ENCODE assay signal across 7 cellular contexts in the genomic region with DNA sequence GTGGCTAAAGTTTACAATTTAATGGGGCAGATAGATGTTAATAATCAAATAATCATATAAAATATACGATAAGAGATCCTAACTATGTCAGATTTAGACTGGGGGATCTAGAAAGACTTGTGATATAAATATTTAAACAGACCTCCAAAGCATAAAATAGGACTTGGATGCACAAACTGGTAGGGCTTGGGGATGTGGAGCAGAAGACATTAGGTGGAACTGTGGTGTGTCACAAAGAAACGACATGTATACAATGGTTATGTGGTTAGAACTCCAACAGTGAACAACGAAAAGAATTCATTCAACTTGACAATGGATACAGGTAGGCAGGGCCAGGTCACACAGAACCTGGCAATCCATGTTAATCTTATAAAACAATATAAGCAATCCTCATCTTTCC.
A peak's percentile ranks its signal among the peaks of the same experiment; 100 is the strongest.
DNase-seq lines count a peak whose midpoint lies in the region; ATAC-seq, FAIRE-seq and TF ChIP-seq lines count a peak whose summit lies in the region.
"Not testable (repeated sequence)": the region's sequence is repeated elsewhere in the genome, so short reads cannot be mapped to it uniquely, and the experiment has no call there.

No MANE protein-coding gene starts in this region.

- TF ChIP-seq CTCF in CD4-positive, alpha-beta T cell (IDR thresholded peaks at IDR 0.05); PC-9 (conservative IDR thresholded peaks at IDR 0.05); neutrophil (IDR thresholded peaks at IDR 0.05): not testable (repeated sequence)

- CTCF ChIA-PET in CD4-positive, alpha-beta T cell (lab: Charles Lee), result interaction anchor here (1.1 to 3.3 kb wide), 4 partner anchors 10 to 90 kb away, joined by 3 to 15 read pairs (median 3); a partner anchor contains a TSS
- CTCF ChIA-PET in PC-9 (lab: Charles Lee), result not testable (repeated sequence)

- H3K4me3 Mint-ChIP-seq in CD4-positive, alpha-beta T cell, result peak overlapping the region; percentile 14
- H3K4me3 Mint-ChIP-seq in activated T-helper 17 cell treated with anti-CD3 and anti-CD28 coated beads, Interleukin-2, amount 50 U/mL, for 72 hours, result peak overlapping the region; percentile 54
- H3K4me3 Mint-ChIP-seq in central memory CD8-positive, alpha-beta T cell, result not testable (repeated sequence)

- H3K27me3 Mint-ChIP-seq in CD4-positive, alpha-beta T cell; activated T-helper 17 cell treated with anti-CD3 and anti-CD28 coated beads, Interleukin-2, amount 50 U/mL, for 72 hours; central memory CD8-positive, alpha-beta T cell: not testable (repeated sequence)

- peaks cover 30% of the 10 kb centered on the region for H3K4me1 ChIP-seq in PC-9 (replicated peaks; ENCODE audit: insufficient read depth)
- peaks cover 6 to 18% of the 10 kb centered on the region in 2 experiments for H3K4me1 ChIP-seq in neutrophil (ENCODE audit: control insufficient read depth in 1 of 2, insufficient read depth in 1 of 2, low read depth in 1 of 2, low read length in 1 of 2)

- not testable (repeated sequence) for H3K27ac ChIP-seq in CD4-positive, alpha-beta T cell (ENCODE audit: low read depth, low read length)
- H3K27ac ChIP-seq in PC-9 (peak overlapping the region; percentile 81), neutrophil (peak overlapping the region; percentile 42)

- H3K4me2 ChIP-seq in PC-9, result peak overlapping the region; percentile 22; the same call in 1 of the 2 replicates

- peaks cover 82% of the 10 kb centered on the region for H3K4me1 Mint-ChIP-seq in CD4-positive, alpha-beta T cell (ENCODE audit: low read depth)
- peaks cover 50% of the 10 kb centered on the region for H3K4me1 Mint-ChIP-seq in activated T-helper 17 cell treated with anti-CD3 and anti-CD28 coated beads, Interleukin-2, amount 50 U/mL, for 72 hours
- H3K4me1 Mint-ChIP-seq in central memory CD8-positive, alpha-beta T cell, result peaks cover 73% of the 10 kb centered on the region

- not testable (repeated sequence) for H3K27me3 ChIP-seq in CD4-positive, alpha-beta T cell (ENCODE audit: control insufficient read depth, insufficient read depth, low read length); PC-9 (ENCODE audit: insufficient read depth, low read depth); neutrophil

- H3K9me2 ChIP-seq in PC-9 (ENCODE audit: insufficient read depth), result not testable (repeated sequence)

- FAIRE-seq in H54 (lab: Jason Lieb, UNC), result peak; percentile 94
- peak; percentile 13 for FAIRE-seq in islet of Langerhans (lab: Jason Lieb, UNC)

- not testable (repeated sequence) for H3K36me3 Mint-ChIP-seq in CD4-positive, alpha-beta T cell (ENCODE audit: low read depth); activated T-helper 17 cell treated with anti-CD3 and anti-CD28 coated beads, Interleukin-2, amount 50 U/mL, for 72 hours (ENCODE audit: low read depth); central memory CD8-positive, alpha-beta T cell (ENCODE audit: insufficient read depth)

- H3K79me2 ChIP-seq in PC-9 (ENCODE audit: low read depth), result peaks cover 99% of the 10 kb centered on the region

- intact Hi-C loops in CD4-positive, alpha-beta T cell (cut with DNase I, micrococcal nuclease), result loop anchor here in 1 of 2 experiments (5.0 kb wide), 1 partner anchor 34 kb away; no protein-coding TSS in a partner anchor
- intact Hi-C loops in PC-9 (cut with micrococcal nuclease; ENCODE audit: unreplicated experiment), result not testable (repeated sequence)

- H3F3A ChIP-seq in PC-9 (ENCODE audit: insufficient read depth, low read depth), result peaks cover 48% of the 10 kb centered on the region

- not testable (repeated sequence) for TF ChIP-seq POLR2A in H54 (IDR thresholded peaks at IDR 0.05; ENCODE audit: low read depth, low read length)

- not testable (repeated sequence) for H2AFZ ChIP-seq in PC-9

- ATAC-seq in CD4-positive, alpha-beta T cell (ENCODE audit: poor library complexity), result peak; percentile 28
- not testable (repeated sequence) for ATAC-seq in activated T-helper 17 cell treated with anti-CD3 and anti-CD28 coated beads, Interleukin-2, amount 50 U/mL, for 72 hours (replicated peaks)
- ATAC-seq in central memory CD8-positive, alpha-beta T cell (replicated peaks; ENCODE audit: extremely low read depth, poor library complexity, severe bottlenecking), result peak; percentile 22

- not testable (repeated sequence) for BruUV-seq in PC-9 (replicated peaks; lab: Mats Ljungman, UMichigan)

- H4K20me1 ChIP-seq in PC-9 (ENCODE audit: insufficient read depth), result peaks cover 50% of the 10 kb centered on the region

- POLR2A ChIA-PET in CD4-positive, alpha-beta T cell (lab: Charles Lee), result interaction anchor here (2.9 kb wide), 1 partner anchor 90 kb away, joined by 10 read pairs; a partner anchor contains a TSS
- POLR2A ChIA-PET in PC-9 (lab: Charles Lee; ENCODE audit: unreplicated experiment), result not testable (repeated sequence)

- H3K4me3 ChIP-seq in PC-9; neutrophil (ENCODE audit: low read depth in 1 of 2, low read length in 1 of 2): not testable (repeated sequence)

- not testable (repeated sequence) for H3K9me3 Mint-ChIP-seq in CD4-positive, alpha-beta T cell; activated T-helper 17 cell treated with anti-CD3 and anti-CD28 coated beads, Interleukin-2, amount 50 U/mL, for 72 hours; central memory CD8-positive, alpha-beta T cell

- not testable (repeated sequence) for H3K36me3 ChIP-seq in PC-9 (ENCODE audit: low read depth); neutrophil

- H3K27ac Mint-ChIP-seq in CD4-positive, alpha-beta T cell, result peak overlapping the region; percentile 75
- H3K27ac Mint-ChIP-seq in activated T-helper 17 cell treated with anti-CD3 and anti-CD28 coated beads, Interleukin-2, amount 50 U/mL, for 72 hours, result not testable (repeated sequence)
- H3K27ac Mint-ChIP-seq in central memory CD8-positive, alpha-beta T cell (ENCODE audit: low read depth), result peak overlapping the region; percentile 32

- not testable (repeated sequence) for H3K9me3 ChIP-seq in CD4-positive, alpha-beta T cell (ENCODE audit: control insufficient read depth, low read length); PC-9 (ENCODE audit: insufficient read depth, low read depth); neutrophil

- DNase-seq in CD4-positive, alpha-beta T cell; H54 (ENCODE audit: insufficient read length, low spot score); PC-9; central memory CD8-positive, alpha-beta T cell (ENCODE audit: low spot score in 2 of 2): not testable (repeated sequence)
